In genomic region chr7:90766814-90767564, GRCh38 we compare ENCODE assay signal across 9 cellular contexts.
A peak's percentile ranks its signal among the peaks of the same experiment; 100 is the strongest.
DNase-seq lines count a peak whose midpoint lies in the region; ATAC-seq and TF ChIP-seq lines count a peak whose summit lies in the region.
"Had no signal": no experiment of that assay in that cellular context is flagged by ENCODE, and none has a peak within 500 bp of the region (broad histone marks: within the 10 kb centered on the region; RNA-seq: fewer than 3 reads in every experiment).

No MANE protein-coding gene starts in this region.

- H3K4me1 ChIP-seq in upper lobe of right lung, result no peaks in the 10 kb centered on the region

- no peaks in the 10 kb centered on the region for H3K36me3 ChIP-seq in upper lobe of right lung

- DNase-seq in NCI-H1694 treated with DMSO at 0.1 percent for 48 hours (lab: John Stamatoyannopoulos, UW), result peak; percentile 8
- DNase-seq in ecto neural progenitor cell (ENCODE audit: low spot score), result peak; percentile 57
- no peak for DNase-seq in memory B cell (ENCODE audit: low spot score in 2 of 2)
- DNase-seq in upper lobe of right lung, result no peak
- DNase-seq in SK-N-DZ (ENCODE audit: low spot score), result no peak
- no peak for DNase-seq in 8988T
- DNase-seq in T-helper 2 cell treated with Interferon-gamma antibody and Interleukin-4, amounts not matched to agents 5 μg/mL and 100 μg/mL, for 36 hours (ENCODE audit: low spot score), result no peak
- DNase-seq: foreskin melanocyte; NK-92 treated with Interleukin-12 subunit alpha and Interleukin-12 subunit beta, amount 100 ng/mL, for 24 hours had no signal

- no peak for ATAC-seq in memory B cell (ENCODE audit: low read depth)
- ATAC-seq in upper lobe of right lung, result peak; percentile 62

- no peak overlapping the region for H3K27ac ChIP-seq in upper lobe of right lung

- no peaks in the 10 kb centered on the region for H3K27me3 ChIP-seq in upper lobe of right lung

- intact Hi-C loops in upper lobe of right lung (cut with DNase I), result no loop called here

- peaks cover 48% of the 10 kb centered on the region for H3K4me1 Mint-ChIP-seq in memory B cell
- no peaks in the 10 kb centered on the region for H3K4me1 Mint-ChIP-seq in T-helper 2 cell treated with Interferon-gamma antibody and Interleukin-4, amounts not matched to agents 5 μg/mL and 100 μg/mL, for 36 hours (ENCODE audit: low read depth)

- H3K4me3 ChIP-seq in upper lobe of right lung, result no peak overlapping the region

- no peak overlapping the region for H3K4me3 Mint-ChIP-seq in memory B cell
- no peak overlapping the region for H3K4me3 Mint-ChIP-seq in T-helper 2 cell treated with Interferon-gamma antibody and Interleukin-4, amounts not matched to agents 5 μg/mL and 100 μg/mL, for 36 hours

- no peaks in the 10 kb centered on the region for H3K27me3 Mint-ChIP-seq in memory B cell
- H3K27me3 Mint-ChIP-seq in T-helper 2 cell treated with Interferon-gamma antibody and Interleukin-4, amounts not matched to agents 5 μg/mL and 100 μg/mL, for 36 hours (ENCODE audit: low read depth), result no peaks in the 10 kb centered on the region

- peaks cover 57% of the 10 kb centered on the region for H3K36me3 Mint-ChIP-seq in memory B cell
- H3K36me3 Mint-ChIP-seq in T-helper 2 cell treated with Interferon-gamma antibody and Interleukin-4, amounts not matched to agents 5 μg/mL and 100 μg/mL, for 36 hours (ENCODE audit: low read depth), result no peaks in the 10 kb centered on the region

- no peaks in the 10 kb centered on the region for H3K9me3 ChIP-seq in upper lobe of right lung

- H3K9me3 Mint-ChIP-seq in memory B cell, result peaks cover 13% of the 10 kb centered on the region
- no peaks in the 10 kb centered on the region for H3K9me3 Mint-ChIP-seq in T-helper 2 cell treated with Interferon-gamma antibody and Interleukin-4, amounts not matched to agents 5 μg/mL and 100 μg/mL, for 36 hours

- TF ChIP-seq CTCF in upper lobe of right lung (IDR thresholded peaks at IDR 0.05), result no peak

- H3K27ac Mint-ChIP-seq in memory B cell, result peak overlapping the region; percentile 40
- no peak overlapping the region for H3K27ac Mint-ChIP-seq in T-helper 2 cell treated with Interferon-gamma antibody and Interleukin-4, amounts not matched to agents 5 μg/mL and 100 μg/mL, for 36 hours

Comparison
In these comparisons a context has a peak if more than half of its experiments do, and no peak if none do; other contexts are left out.
1. DNase-seq: peak in NCI-H1694 treated with DMSO at 0.1 percent for 48 hours (single experiment) and ecto neural progenitor cell (single experiment); none in memory B cell (0 of 2), upper lobe of right lung (single experiment), SK-N-DZ (single experiment), 8988T (single experiment) and T-helper 2 cell treated with Interferon-gamma antibody and Interleukin-4, amounts not matched to agents 5 μg/mL and 100 μg/mL, for 36 hours (single experiment).